In the genomic region with DNA sequence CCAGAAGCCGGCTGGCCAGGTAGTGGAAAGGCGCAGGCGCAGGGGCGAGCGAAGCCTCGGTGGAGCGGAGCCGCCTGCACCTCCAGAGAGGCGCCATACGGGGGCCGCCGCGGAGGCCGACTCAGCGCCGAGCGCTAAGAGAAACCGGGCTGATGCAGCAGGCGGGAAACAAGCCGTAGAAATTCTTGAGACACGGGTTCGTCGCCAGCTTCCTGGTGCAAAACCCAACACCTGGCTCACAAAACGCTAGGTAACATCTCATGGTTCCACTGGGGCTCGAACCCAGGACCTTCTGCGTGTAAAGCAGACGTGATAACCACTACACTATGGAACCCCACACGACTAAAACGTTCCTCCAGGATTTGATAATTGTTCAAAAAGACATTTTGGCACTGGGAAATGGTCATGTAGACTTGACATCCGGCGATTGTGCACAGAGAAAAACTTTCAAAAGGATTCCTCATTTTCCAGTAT, we compare ENCODE assay signal across 1 cellular context.
TF ChIP-seq lines count a peak whose summit lies in the region.

No MANE protein-coding gene starts in this region.

TF ChIP-seq in HepG2, 621 proteins besides CTCF, POLR2A, EP300 and RAD21 (continued from another document and continues in another):
- TF ChIP-seq, protein P1, sequence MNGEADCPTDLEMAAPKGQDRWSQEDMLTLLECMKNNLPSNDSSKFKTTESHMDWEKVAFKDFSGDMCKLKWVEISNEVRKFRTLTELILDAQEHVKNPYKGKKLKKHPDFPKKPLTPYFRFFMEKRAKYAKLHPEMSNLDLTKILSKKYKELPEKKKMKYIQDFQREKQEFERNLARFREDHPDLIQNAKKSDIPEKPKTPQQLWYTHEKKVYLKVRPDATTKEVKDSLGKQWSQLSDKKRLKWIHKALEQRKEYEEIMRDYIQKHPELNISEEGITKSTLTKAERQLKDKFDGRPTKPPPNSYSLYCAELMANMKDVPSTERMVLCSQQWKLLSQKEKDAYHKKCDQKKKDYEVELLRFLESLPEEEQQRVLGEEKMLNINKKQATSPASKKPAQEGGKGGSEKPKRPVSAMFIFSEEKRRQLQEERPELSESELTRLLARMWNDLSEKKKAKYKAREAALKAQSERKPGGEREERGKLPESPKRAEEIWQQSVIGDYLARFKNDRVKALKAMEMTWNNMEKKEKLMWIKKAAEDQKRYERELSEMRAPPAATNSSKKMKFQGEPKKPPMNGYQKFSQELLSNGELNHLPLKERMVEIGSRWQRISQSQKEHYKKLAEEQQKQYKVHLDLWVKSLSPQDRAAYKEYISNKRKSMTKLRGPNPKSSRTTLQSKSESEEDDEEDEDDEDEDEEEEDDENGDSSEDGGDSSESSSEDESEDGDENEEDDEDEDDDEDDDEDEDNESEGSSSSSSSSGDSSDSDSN (CRISPR knock-in tag; IDR thresholded peaks at IDR 0.05): peak; percentile 95
- TF ChIP-seq REPIN1 (CRISPR knock-in tag; IDR thresholded peaks at IDR 0.05; ENCODE audit: borderline replicate concordance, low read depth) (peak; percentile 70), KDM4B (CRISPR knock-in tag; IDR thresholded peaks at IDR 0.05) (no peak; the same call in 1 of the 2 replicates), ZNF335 (CRISPR knock-in tag; IDR thresholded peaks at IDR 0.05) (peak; percentile 83; the same call in 1 of the 2 replicates), FOXO1 (CRISPR knock-in tag; IDR thresholded peaks at IDR 0.05) (0 out of 2 replicates have a peak, but pooled peaks have one; percentile 12), ZNF446 (CRISPR knock-in tag; IDR thresholded peaks at IDR 0.05) (no peak), ZNF773 (CRISPR knock-in tag; IDR thresholded peaks at IDR 0.05; ENCODE audit: borderline replicate concordance) (no peak), RAD51 (IDR thresholded peaks at IDR 0.05; ENCODE audit: borderline replicate concordance) (no peak), PHF5A (CRISPR knock-in tag; IDR thresholded peaks at IDR 0.05; ENCODE audit: low read depth, unreplicated experiment) (peak; percentile 67), ZNF547 (CRISPR knock-in tag; IDR thresholded peaks at IDR 0.05) (0 out of 2 replicates have a peak, but pooled peaks have one; percentile 54), GZF1 (CRISPR knock-in tag; IDR thresholded peaks at IDR 0.05) (no peak), ZNF614 (CRISPR knock-in tag; IDR thresholded peaks at IDR 0.05; ENCODE audit: borderline replicate concordance) (0 out of 2 replicates have a peak, but pooled peaks have one; percentile 52), CHD4 (IDR thresholded peaks at IDR 0.05; ENCODE audit: borderline replicate concordance, low read length) (no peak), HNRNPL (IDR thresholded peaks at IDR 0.05; ENCODE audit: low read depth, low read length) (no peak), ISX (CRISPR knock-in tag; conservative IDR thresholded peaks at IDR 0.05) (no peak), NR1H2 (CRISPR knock-in tag; IDR thresholded peaks at IDR 0.05; ENCODE audit: borderline replicate concordance, low read depth) (no peak), FOXP1 (IDR thresholded peaks at IDR 0.05) (no peak), FOXP1 (CRISPR knock-in tag; IDR thresholded peaks at IDR 0.05) (peak; percentile 6; the same call in 1 of the 2 replicates), MEIS1 (CRISPR knock-in tag; IDR thresholded peaks at IDR 0.05; ENCODE audit: borderline replicate concordance) (no peak; the same call in 1 of the 2 replicates), ATF7-NPFF (CRISPR knock-in tag; IDR thresholded peaks at IDR 0.05; ENCODE audit: low read depth) (peak; percentile 70), MEIS2 (CRISPR knock-in tag; IDR thresholded peaks at IDR 0.05) (0 out of 2 replicates have a peak, but pooled peaks have one; percentile 37), NCOA1 (CRISPR knock-in tag; IDR thresholded peaks at IDR 0.05) (no peak), TEAD3 (CRISPR knock-in tag; optimal IDR thresholded peaks at IDR 0.05; ENCODE audit: borderline replicate concordance) (peak; percentile 65), SP4 (CRISPR knock-in tag; IDR thresholded peaks at IDR 0.05) (peak; percentile 70), ZNF724P (CRISPR knock-in tag; IDR thresholded peaks at IDR 0.05; ENCODE audit: borderline replicate concordance) (0 out of 2 replicates have a peak, but pooled peaks have one; percentile 37), ZNF605 (CRISPR knock-in tag; IDR thresholded peaks at IDR 0.05) (peak; percentile 67; the same call in 1 of the 2 replicates), MBNL3 (CRISPR knock-in tag; conservative IDR thresholded peaks at IDR 0.05) (no peak), KLF11 (CRISPR knock-in tag; IDR thresholded peaks at IDR 0.05) (peak; percentile 64; the same call in 1 of the 2 replicates), IRX3 (CRISPR knock-in tag; IDR thresholded peaks at IDR 0.05; ENCODE audit: borderline replicate concordance, low read depth) (0 out of 2 replicates have a peak, but pooled peaks have one; percentile 40), ZNF768 (CRISPR knock-in tag; IDR thresholded peaks at IDR 0.05) (peak; percentile 40; the same call in 1 of the 2 replicates), RFXAP (CRISPR knock-in tag; IDR thresholded peaks at IDR 0.05; ENCODE audit: borderline replicate concordance) (peak; percentile 62; the same call in 1 of the 2 replicates), KDM3A (CRISPR knock-in tag; IDR thresholded peaks at IDR 0.05; ENCODE audit: low read depth) (no peak), MIER3 (CRISPR knock-in tag; IDR thresholded peaks at IDR 0.05; ENCODE audit: borderline replicate concordance) (peak; percentile 33; the same call in 1 of the 2 replicates), RBAK (CRISPR knock-in tag; IDR thresholded peaks at IDR 0.05) (no peak), MIER2 (CRISPR knock-in tag; IDR thresholded peaks at IDR 0.05) (no peak), KLF12 (CRISPR knock-in tag; IDR thresholded peaks at IDR 0.05; ENCODE audit: borderline replicate concordance) (no peak; the same call in 1 of the 2 replicates), ZKSCAN8 (CRISPR knock-in tag; IDR thresholded peaks at IDR 0.05; ENCODE audit: borderline replicate concordance) (no peak; the same call in 1 of the 2 replicates), HOXA5 (CRISPR knock-in tag; IDR thresholded peaks at IDR 0.05) (peak; percentile 43; the same call in 1 of the 2 replicates), ZNF180 (CRISPR knock-in tag; IDR thresholded peaks at IDR 0.05; ENCODE audit: borderline replicate concordance, low read depth) (no peak), SRSF1 (optimal IDR thresholded peaks at IDR 0.05; ENCODE audit: low read depth, low read length) (no peak), AHR (CRISPR knock-in tag; IDR thresholded peaks at IDR 0.05) (no peak), ZNF839 (CRISPR knock-in tag; IDR thresholded peaks at IDR 0.05; ENCODE audit: borderline replicate concordance) (no peak), NFRKB (IDR thresholded peaks at IDR 0.05) (no peak)
- TF ChIP-seq, protein P2, sequence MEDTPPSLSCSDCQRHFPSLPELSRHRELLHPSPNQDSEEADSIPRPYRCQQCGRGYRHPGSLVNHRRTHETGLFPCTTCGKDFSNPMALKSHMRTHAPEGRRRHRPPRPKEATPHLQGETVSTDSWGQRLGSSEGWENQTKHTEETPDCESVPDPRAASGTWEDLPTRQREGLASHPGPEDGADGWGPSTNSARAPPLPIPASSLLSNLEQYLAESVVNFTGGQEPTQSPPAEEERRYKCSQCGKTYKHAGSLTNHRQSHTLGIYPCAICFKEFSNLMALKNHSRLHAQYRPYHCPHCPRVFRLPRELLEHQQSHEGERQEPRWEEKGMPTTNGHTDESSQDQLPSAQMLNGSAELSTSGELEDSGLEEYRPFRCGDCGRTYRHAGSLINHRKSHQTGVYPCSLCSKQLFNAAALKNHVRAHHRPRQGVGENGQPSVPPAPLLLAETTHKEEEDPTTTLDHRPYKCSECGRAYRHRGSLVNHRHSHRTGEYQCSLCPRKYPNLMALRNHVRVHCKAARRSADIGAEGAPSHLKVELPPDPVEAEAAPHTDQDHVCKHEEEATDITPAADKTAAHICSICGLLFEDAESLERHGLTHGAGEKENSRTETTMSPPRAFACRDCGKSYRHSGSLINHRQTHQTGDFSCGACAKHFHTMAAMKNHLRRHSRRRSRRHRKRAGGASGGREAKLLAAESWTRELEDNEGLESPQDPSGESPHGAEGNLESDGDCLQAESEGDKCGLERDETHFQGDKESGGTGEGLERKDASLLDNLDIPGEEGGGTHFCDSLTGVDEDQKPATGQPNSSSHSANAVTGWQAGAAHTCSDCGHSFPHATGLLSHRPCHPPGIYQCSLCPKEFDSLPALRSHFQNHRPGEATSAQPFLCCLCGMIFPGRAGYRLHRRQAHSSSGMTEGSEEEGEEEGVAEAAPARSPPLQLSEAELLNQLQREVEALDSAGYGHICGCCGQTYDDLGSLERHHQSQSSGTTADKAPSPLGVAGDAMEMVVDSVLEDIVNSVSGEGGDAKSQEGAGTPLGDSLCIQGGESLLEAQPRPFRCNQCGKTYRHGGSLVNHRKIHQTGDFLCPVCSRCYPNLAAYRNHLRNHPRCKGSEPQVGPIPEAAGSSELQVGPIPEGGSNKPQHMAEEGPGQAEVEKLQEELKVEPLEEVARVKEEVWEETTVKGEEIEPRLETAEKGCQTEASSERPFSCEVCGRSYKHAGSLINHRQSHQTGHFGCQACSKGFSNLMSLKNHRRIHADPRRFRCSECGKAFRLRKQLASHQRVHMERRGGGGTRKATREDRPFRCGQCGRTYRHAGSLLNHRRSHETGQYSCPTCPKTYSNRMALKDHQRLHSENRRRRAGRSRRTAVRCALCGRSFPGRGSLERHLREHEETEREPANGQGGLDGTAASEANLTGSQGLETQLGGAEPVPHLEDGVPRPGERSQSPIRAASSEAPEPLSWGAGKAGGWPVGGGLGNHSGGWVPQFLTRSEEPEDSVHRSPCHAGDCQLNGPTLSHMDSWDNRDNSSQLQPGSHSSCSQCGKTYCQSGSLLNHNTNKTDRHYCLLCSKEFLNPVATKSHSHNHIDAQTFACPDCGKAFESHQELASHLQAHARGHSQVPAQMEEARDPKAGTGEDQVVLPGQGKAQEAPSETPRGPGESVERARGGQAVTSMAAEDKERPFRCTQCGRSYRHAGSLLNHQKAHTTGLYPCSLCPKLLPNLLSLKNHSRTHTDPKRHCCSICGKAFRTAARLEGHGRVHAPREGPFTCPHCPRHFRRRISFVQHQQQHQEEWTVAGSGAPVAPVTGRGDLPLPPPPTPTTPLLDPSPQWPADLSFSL (CRISPR knock-in tag; IDR thresholded peaks at IDR 0.05): no peak
- TF ChIP-seq, protein P3, sequence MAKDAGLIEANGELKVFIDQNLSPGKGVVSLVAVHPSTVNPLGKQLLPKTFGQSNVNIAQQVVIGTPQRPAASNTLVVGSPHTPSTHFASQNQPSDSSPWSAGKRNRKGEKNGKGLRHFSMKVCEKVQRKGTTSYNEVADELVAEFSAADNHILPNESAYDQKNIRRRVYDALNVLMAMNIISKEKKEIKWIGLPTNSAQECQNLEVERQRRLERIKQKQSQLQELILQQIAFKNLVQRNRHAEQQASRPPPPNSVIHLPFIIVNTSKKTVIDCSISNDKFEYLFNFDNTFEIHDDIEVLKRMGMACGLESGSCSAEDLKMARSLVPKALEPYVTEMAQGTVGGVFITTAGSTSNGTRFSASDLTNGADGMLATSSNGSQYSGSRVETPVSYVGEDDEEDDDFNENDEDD (CRISPR knock-in tag; IDR thresholded peaks at IDR 0.05; ENCODE audit: borderline replicate concordance): peak; percentile 83; the same call in 1 of the 2 replicates
- TF ChIP-seq, protein P4, sequence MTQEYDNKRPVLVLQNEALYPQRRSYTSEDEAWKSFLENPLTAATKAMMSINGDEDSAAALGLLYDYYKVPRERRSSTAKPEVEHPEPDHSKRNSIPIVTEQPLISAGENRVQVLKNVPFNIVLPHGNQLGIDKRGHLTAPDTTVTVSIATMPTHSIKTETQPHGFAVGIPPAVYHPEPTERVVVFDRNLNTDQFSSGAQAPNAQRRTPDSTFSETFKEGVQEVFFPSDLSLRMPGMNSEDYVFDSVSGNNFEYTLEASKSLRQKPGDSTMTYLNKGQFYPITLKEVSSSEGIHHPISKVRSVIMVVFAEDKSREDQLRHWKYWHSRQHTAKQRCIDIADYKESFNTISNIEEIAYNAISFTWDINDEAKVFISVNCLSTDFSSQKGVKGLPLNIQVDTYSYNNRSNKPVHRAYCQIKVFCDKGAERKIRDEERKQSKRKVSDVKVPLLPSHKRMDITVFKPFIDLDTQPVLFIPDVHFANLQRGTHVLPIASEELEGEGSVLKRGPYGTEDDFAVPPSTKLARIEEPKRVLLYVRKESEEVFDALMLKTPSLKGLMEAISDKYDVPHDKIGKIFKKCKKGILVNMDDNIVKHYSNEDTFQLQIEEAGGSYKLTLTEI (CRISPR knock-in tag; conservative IDR thresholded peaks at IDR 0.05): no peak
- TF ChIP-seq, protein P5, sequence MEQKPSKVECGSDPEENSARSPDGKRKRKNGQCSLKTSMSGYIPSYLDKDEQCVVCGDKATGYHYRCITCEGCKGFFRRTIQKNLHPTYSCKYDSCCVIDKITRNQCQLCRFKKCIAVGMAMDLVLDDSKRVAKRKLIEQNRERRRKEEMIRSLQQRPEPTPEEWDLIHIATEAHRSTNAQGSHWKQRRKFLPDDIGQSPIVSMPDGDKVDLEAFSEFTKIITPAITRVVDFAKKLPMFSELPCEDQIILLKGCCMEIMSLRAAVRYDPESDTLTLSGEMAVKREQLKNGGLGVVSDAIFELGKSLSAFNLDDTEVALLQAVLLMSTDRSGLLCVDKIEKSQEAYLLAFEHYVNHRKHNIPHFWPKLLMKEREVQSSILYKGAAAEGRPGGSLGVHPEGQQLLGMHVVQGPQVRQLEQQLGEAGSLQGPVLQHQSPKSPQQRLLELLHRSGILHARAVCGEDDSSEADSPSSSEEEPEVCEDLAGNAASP (CRISPR knock-in tag; IDR thresholded peaks at IDR 0.05; ENCODE audit: borderline replicate concordance): no peak
- TF ChIP-seq, protein P6, sequence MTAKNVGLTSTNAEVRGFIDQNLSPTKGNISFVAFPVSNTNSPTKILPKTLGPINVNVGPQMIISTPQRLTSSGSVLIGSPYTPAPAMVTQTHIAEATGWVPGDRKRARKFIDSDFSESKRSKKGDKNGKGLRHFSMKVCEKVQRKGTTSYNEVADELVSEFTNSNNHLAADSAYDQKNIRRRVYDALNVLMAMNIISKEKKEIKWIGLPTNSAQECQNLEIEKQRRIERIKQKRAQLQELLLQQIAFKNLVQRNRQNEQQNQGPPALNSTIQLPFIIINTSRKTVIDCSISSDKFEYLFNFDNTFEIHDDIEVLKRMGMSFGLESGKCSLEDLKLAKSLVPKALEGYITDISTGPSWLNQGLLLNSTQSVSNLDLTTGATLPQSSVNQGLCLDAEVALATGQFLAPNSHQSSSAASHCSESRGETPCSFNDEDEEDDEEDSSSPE (CRISPR knock-in tag; IDR thresholded peaks at IDR 0.05): peak; percentile 88
- TF ChIP-seq, protein P7, sequence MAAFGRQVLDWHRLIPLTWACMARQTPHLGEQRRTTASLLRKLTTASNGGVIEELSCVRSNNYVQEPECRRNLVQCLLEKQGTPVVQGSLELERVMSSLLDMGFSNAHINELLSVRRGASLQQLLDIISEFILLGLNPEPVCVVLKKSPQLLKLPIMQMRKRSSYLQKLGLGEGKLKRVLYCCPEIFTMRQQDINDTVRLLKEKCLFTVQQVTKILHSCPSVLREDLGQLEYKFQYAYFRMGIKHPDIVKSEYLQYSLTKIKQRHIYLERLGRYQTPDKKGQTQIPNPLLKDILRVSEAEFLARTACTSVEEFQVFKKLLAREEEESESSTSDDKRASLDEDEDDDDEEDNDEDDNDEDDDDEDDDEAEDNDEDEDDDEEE (CRISPR knock-in tag; IDR thresholded peaks at IDR 0.05): peak; percentile 58; the same call in 1 of the 2 replicates
